8 cellular contexts compared by ENCODE assay signal in the genomic region with DNA sequence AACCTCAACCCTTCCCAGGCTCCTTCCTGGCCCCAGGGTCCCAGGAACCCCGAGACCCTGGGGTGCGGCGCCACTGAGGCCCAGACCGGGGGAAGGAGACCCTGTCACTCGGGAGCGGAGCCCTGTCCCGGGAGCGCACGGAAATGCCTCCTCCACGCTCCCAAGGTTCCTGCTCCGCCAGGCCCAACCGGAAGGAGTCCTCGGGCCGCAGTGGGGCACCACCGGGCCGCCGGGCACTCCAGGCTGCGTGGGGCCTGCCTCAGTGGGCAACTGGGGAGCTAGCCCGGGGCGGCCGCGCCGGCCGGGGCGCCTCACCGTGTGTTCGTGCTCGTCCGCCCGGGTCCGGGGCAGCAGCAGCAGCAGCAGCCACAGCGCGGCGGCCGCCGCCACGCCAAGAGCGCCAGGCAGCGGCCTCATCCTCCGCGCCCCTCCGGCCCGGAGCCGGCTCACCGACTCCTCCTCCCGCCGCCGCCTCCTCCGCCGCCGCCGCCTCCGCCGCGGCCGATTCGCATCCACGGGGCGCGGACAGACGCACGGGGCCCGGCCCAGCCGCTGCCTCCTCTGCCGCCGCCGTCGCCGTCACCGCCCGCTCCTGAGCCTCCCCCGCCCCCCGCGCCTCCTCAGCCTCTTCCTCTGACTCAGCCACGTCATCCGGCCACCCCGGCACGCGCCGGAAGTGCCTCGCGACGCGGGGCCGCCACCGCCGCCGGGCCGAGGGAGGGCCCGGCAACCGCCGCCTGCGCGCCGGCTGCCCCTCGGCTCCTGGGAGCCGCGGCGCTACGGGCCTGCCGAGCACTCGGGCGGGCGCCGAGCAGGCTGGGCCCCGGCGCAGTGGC. TPM values are rescaled to one million over a fixed set of nuclear protein-coding genes. Genes with fewer than 3 reads are reported as not detected.
DNase-seq lines count a peak whose midpoint lies in the region; ATAC-seq and TF ChIP-seq lines count a peak whose summit lies in the region.

A gene (minus strand): TSS at position 594 of the 836 bp plus-strand sequence. CDS start 177 bp downstream, at position 417.

- H3K4me1 ChIP-seq in DND-41 (ENCODE audit: insufficient read depth, low read length) (peaks cover 50% of the 10 kb centered on the region), KMS-11 (ENCODE audit: low read depth, poor library complexity, severe bottlenecking) (peaks cover 30% of the 10 kb centered on the region)

- H3K79me2 ChIP-seq in DND-41 (ENCODE audit: insufficient read depth, low read length) (peaks cover 55% of the 10 kb centered on the region), KMS-11 (ENCODE audit: insufficient read depth, low read depth) (peaks cover 51% of the 10 kb centered on the region)

- peak within 1 kb of the TSS; percentile 62 to 82 for H3K4me3 ChIP-seq in DND-41 (ENCODE audit: low read depth in 1 of 2, low read length in 2 of 2)
- no peak within 1 kb of the TSS for H3K4me3 ChIP-seq in KMS-11 (IDR thresholded peaks at IDR 0.05; ENCODE audit: insufficient read depth, low read depth, low read length)

- in situ Hi-C loops in SK-MEL-5 (cut with HindIII; ENCODE audit: low pct_unique_long_range_greater_than_20kb, low sequenced_read_pairs), result no loop called here

- peaks cover 12% of the 10 kb centered on the region for H3K27me3 ChIP-seq in DND-41 (ENCODE audit: insufficient read depth, low read length, poor library complexity)
- H3K27me3 ChIP-seq in KMS-11 (ENCODE audit: insufficient read depth, low read depth), result no peaks in the 10 kb centered on the region

- H3K9ac ChIP-seq in DND-41 (ENCODE audit: low read depth, low read length) (peak within 1 kb of the TSS; percentile 92), KMS-11 (peak within 1 kb of the TSS; percentile 92)

- peak; percentile 79 for ATAC-seq in DND-41 (ENCODE audit: insufficient read depth, low read depth)
- peak; percentile 78 for ATAC-seq in GM21717 (IDR thresholded peaks at IDR 0.05; ENCODE audit: unreplicated experiment)

- TF ChIP-seq CTCF in DND-41 (IDR thresholded peaks at IDR 0.05; ENCODE audit: borderline replicate concordance, extremely low read depth, low read length, poor library complexity, severe bottlenecking) (peak; percentile 3), KMS-11 (conservative IDR thresholded peaks at IDR 0.05; ENCODE audit: low read depth, low read length) (no peak)

- H4K20me1 ChIP-seq in DND-41 (ENCODE audit: insufficient read depth, low read length), result peaks cover 39% of the 10 kb centered on the region
- peaks cover 27% of the 10 kb centered on the region for H4K20me1 ChIP-seq in KMS-11 (ENCODE audit: insufficient read depth)

- DNase-seq in DND-41 (peak; percentile 91), SK-MEL-5 (ENCODE audit: low read depth, low spot score) (peak; percentile 82), germinal center (ENCODE audit: low spot score) (peak; percentile 90), nucleus accumbens (lab: John Stamatoyannopoulos, UW) (peak in 55 of 56 donors; percentile 21 to 92 (median 80)), superior temporal gyrus (ENCODE audit: extremely low spot score) (peak; percentile 74)
- peak; percentile 93 for DNase-seq in activated naive CD4-positive, alpha-beta T cell treated with Interleukin-2 at 50 U/mL for 16 hours

- H3K9me3 ChIP-seq in DND-41 (ENCODE audit: insufficient read depth, low read length, severe bottlenecking), result no peaks in the 10 kb centered on the region

- H3K36me3 ChIP-seq in DND-41 (ENCODE audit: insufficient read depth, low read length) (peaks cover 7% of the 10 kb centered on the region; the same call in 1 of the 2 replicates), KMS-11 (ENCODE audit: insufficient read depth) (no peaks in the 10 kb centered on the region)

- H3K4me2 ChIP-seq in DND-41 (ENCODE audit: insufficient read depth, low read length) (peak within 1 kb of the TSS; percentile 92), KMS-11 (peak within 1 kb of the TSS; percentile 81)

- H2AFZ ChIP-seq in DND-41 (ENCODE audit: low read depth, low read length) (peak within 1 kb of the TSS; percentile 98), KMS-11 (ENCODE audit: low read depth) (peak within 1 kb of the TSS; percentile 93)

- H3K27ac ChIP-seq in DND-41 (ENCODE audit: low read length) (peak within 1 kb of the TSS; percentile 88), KMS-11 (peak within 1 kb of the TSS; percentile 90)

RNA-seq across cellular contexts. Expression of the gene that starts here (rescaled TPM):
- 47.1 and 54.6 TPM in 2 replicates for total RNA-seq in SK-MEL-5 (2014; rRNA removed; shearing (Covaris generic))
- 50.9 and 54.8 TPM in 2 replicates for polyA plus RNA-seq in SK-MEL-5 (2015; cell fraction: cytosol; rRNA removed)
- polyA plus RNA-seq in SK-MEL-5 (2015; cell fraction: nucleus; rRNA removed), result 31.0 and 35.7 TPM in 2 replicates
